Comparison of ENCODE assay signal across 25 cellular contexts in genomic region chr16:54426550-54426843, GRCh38.
"Had no signal": no experiment of that assay in that cellular context is flagged by ENCODE, and none has a peak within 500 bp of the region (broad histone marks: within the 10 kb centered on the region; RNA-seq: fewer than 3 reads in every experiment).

No MANE protein-coding gene starts in this region.

- H3K27me3 ChIP-seq: pancreas, right lobe of liver, thyroid gland, uterus had no signal

- H3K9me3 ChIP-seq: lower lobe of right lung, pancreas, psoas muscle, right lobe of liver, thyroid gland, uterus had no signal

- H3K4me3 Mint-ChIP-seq: naive B cell; nephron; stimulated activated memory B cell treated with anti-CD40 and anti-IgM and Interleukin-4, amounts not matched to agents 10 μg/mL and 1 μg/mL and 100 μg/mL, for 72 hours; type B pancreatic cell had no signal

- H3K27me3 Mint-ChIP-seq: stimulated activated memory B cell treated with anti-CD40 and anti-IgM and Interleukin-4, amounts not matched to agents 10 μg/mL and 1 μg/mL and 100 μg/mL, for 72 hours had no signal

- H3K36me3 ChIP-seq: left ventricle myocardium inferior, lower lobe of right lung, pancreas, right lobe of liver, spleen, thyroid gland, uterus had no signal

- DNase-seq: cortex of kidney; dorsolateral prefrontal cortex; effector CD8-positive, alpha-beta T cell; foreskin melanocyte; kidney; left cardiac atrium; left ventricle myocardium inferior; lower lobe of right lung; mesenchymal stem cell; naive B cell; occipital lobe; pancreas; psoas muscle; retina; right lobe of liver; spleen; stimulated activated CD4-positive, alpha-beta T cell treated with anti-CD3 and anti-CD28 coated beads, Interleukin-15, amount 100 ng/mL, for 24 hours; stimulated activated CD4-positive, alpha-beta T cell treated with anti-CD3 and anti-CD28 coated beads, Interleukin-1b, Interleukin-23, amount 100 ng/mL, for 48 hours; stimulated activated CD4-positive, alpha-beta T cell treated with anti-CD3 and anti-CD28 coated beads, Interleukin-4, amount 100 ng/mL, for 24 hours; thyroid gland; uterus had no signal

- H3K36me3 Mint-ChIP-seq: stimulated activated memory B cell treated with anti-CD40 and anti-IgM and Interleukin-4, amounts not matched to agents 10 μg/mL and 1 μg/mL and 100 μg/mL, for 72 hours had no signal

- H3K4me3 ChIP-seq: dorsolateral prefrontal cortex, hepatocyte, left ventricle myocardium inferior, lower lobe of right lung, pancreas, psoas muscle, right lobe of liver, spleen, thyroid gland, uterus had no signal

- H3K4me1 ChIP-seq: psoas muscle, spleen, uterus had no signal

- H3K4me2 ChIP-seq: hepatocyte had no signal

- H3K4me1 Mint-ChIP-seq: naive B cell; stimulated activated memory B cell treated with anti-CD40 and anti-IgM and Interleukin-4, amounts not matched to agents 10 μg/mL and 1 μg/mL and 100 μg/mL, for 72 hours had no signal

- H3K27ac ChIP-seq: dorsolateral prefrontal cortex, hepatocyte, left ventricle myocardium inferior, psoas muscle, right lobe of liver, spleen, thyroid gland, uterus had no signal

- H3K27ac Mint-ChIP-seq: naive B cell; nephron; stimulated activated memory B cell treated with anti-CD40 and anti-IgM and Interleukin-4, amounts not matched to agents 10 μg/mL and 1 μg/mL and 100 μg/mL, for 72 hours; type B pancreatic cell had no signal

- ATAC-seq: left cardiac atrium; psoas muscle; right lobe of liver; stimulated activated memory B cell treated with anti-CD40 and anti-IgM and Interleukin-4, amounts not matched to agents 10 μg/mL and 1 μg/mL and 100 μg/mL, for 72 hours had no signal

- H3K79me2 ChIP-seq: hepatocyte had no signal
